ENCODE assay signal across 9 cellular contexts in genomic region chr10:74011762-74012161, GRCh38. TPM values are rescaled to one million over a fixed set of nuclear protein-coding genes. Genes with fewer than 3 reads are reported as not detected.
DNase-seq lines count a peak whose midpoint lies in the region; ATAC-seq, FAIRE-seq and TF ChIP-seq lines count a peak whose summit lies in the region.
"Had no signal": no experiment of that assay in that cellular context is flagged by ENCODE, and none has a peak within 500 bp of the region (broad histone marks: within the 10 kb centered on the region; RNA-seq: fewer than 3 reads in every experiment).

No MANE protein-coding gene starts in this region.

- peak overlapping the region in 2 of 4 donors; percentile 1 to 38 for H3K27ac ChIP-seq in esophagus squamous epithelium

- TF ChIP-seq CTCF in fibroblast of pulmonary artery (IDR thresholded peaks at IDR 0.05; ENCODE audit: low read length, missing control alignments) (no peak), esophagus squamous epithelium (IDR thresholded peaks at IDR 0.05) (no peak)

- no peaks in the 10 kb centered on the region for H3K27me3 ChIP-seq in esophagus squamous epithelium

- intact Hi-C loops in esophagus squamous epithelium (cut with DNase I) = no loop called here

- DNase-seq in RCC 7860 (ENCODE audit: low spot score) (peak; percentile 75), fibroblast of pulmonary artery (ENCODE audit: low read depth) (peak; percentile 93), retina (peak; percentile 27), NCI-H2081 (lab: John Stamatoyannopoulos, UW) (no peak), NOMO-1 (lab: John Stamatoyannopoulos, UW; ENCODE audit: unreplicated experiment in 2 of 2) (no peak), esophagus squamous epithelium (lab: John Stamatoyannopoulos, UW) (no peak)
- DNase-seq: activated CD4-positive, alpha-beta memory T cell treated with anti-CD3 and anti-CD28 coated beads, Interleukin-2, amount 10 ng/mL, durations not matched to agents 7 days and 5 days had no signal

- FAIRE-seq in G401.6 (lab: Jason Lieb, UNC) (peak; percentile 57), RCC 7860 (lab: Jason Lieb, UNC) (peak; percentile 96)

- 21 to 43% methylated on average over 1 of the region's 1 CpG for WGBS in esophagus squamous epithelium, 2 donors

- ATAC-seq in GM19455 (IDR thresholded peaks at IDR 0.05; ENCODE audit: unreplicated experiment) = no peak

- H3K9me3 ChIP-seq in esophagus squamous epithelium = no peaks in the 10 kb centered on the region

- H3K4me1 ChIP-seq in esophagus squamous epithelium = peaks cover 0 to 64% (median 29%) of the 10 kb centered on the region in 3 donors

- H3K36me3 ChIP-seq in esophagus squamous epithelium = no peaks in the 10 kb centered on the region

- TF ChIP-seq POLR2A in esophagus squamous epithelium (IDR thresholded peaks at IDR 0.05) = no peak

- H3K4me3 ChIP-seq in fibroblast of pulmonary artery (replicated peaks; ENCODE audit: low read depth, low read length) (peak overlapping the region; percentile 10), esophagus squamous epithelium (no peak overlapping the region)

RNA-seq across cellular contexts. Expression of gene VCL, which starts 13.8 kb away (rescaled TPM):
- 100 to 1,000 TPM in 1 of 4 donors, 10 to 100 TPM in 3; 64.8 to 143 (median 75.0) TPM for total RNA-seq in esophagus squamous epithelium

Comparison
In these comparisons a context has a peak if more than half of its experiments do, and no peak if none do; other contexts are left out.
1. DNase-seq: peak in RCC 7860 (single experiment), fibroblast of pulmonary artery (single experiment) and retina (single experiment); none in NCI-H2081 (0 of 2), NOMO-1 (0 of 2) and esophagus squamous epithelium (single experiment).